12 cellular contexts compared by ENCODE assay signal in genomic region chr14:68681256-68681655, GRCh38.
DNase-seq lines count a peak whose midpoint lies in the region; ATAC-seq, FAIRE-seq and TF ChIP-seq lines count a peak whose summit lies in the region.
"Had no signal": no experiment of that assay in that cellular context is flagged by ENCODE, and none has a peak within 500 bp of the region (broad histone marks: within the 10 kb centered on the region; RNA-seq: fewer than 3 reads in every experiment).

No MANE protein-coding gene starts in this region.

- intact Hi-C loops in esophagus squamous epithelium (cut with DNase I): no loop called here

- CTCF ChIA-PET in A549 (lab: Yijun Ruan, JAX): no interaction called here

- no peak overlapping the region for H4K8ac ChIP-seq in trophoblast cell (ENCODE audit: low read depth, low read length)

- H3K27ac ChIP-seq in A549 (peak overlapping the region; percentile 86 to 94), esophagus squamous epithelium (peak overlapping the region; percentile 70 to 93 (median 86)), trophoblast cell (ENCODE audit: low read depth, low read length) (no peak overlapping the region)
- no peak overlapping the region for H3K27ac ChIP-seq in effector memory CD4-positive, alpha-beta T cell (ENCODE audit: insufficient read depth, low read length, poor library complexity, severe bottlenecking)

- H3K9me3 Mint-ChIP-seq in IgD-negative memory B cell: no peaks in the 10 kb centered on the region

- no peak for TF ChIP-seq CTCF in A549 (IDR thresholded peaks at IDR 0.05)
- no peak for TF ChIP-seq CTCF in esophagus squamous epithelium (IDR thresholded peaks at IDR 0.05)

- peaks cover 39% of the 10 kb centered on the region for H3K79me1 ChIP-seq in trophoblast cell (ENCODE audit: low read length)

- H3K4me3 ChIP-seq in A549: no peak overlapping the region
- H3K4me3 ChIP-seq in esophagus squamous epithelium: no peak overlapping the region
- no peak overlapping the region for H3K4me3 ChIP-seq in trophoblast cell (ENCODE audit: low read depth, low read length)
- H3K4me3 ChIP-seq in effector memory CD4-positive, alpha-beta T cell (ENCODE audit: insufficient read depth, low read depth, low read length, poor library complexity, severe bottlenecking): no peak overlapping the region

- H2AK5ac ChIP-seq in trophoblast cell (ENCODE audit: low read length): no peak overlapping the region

- H3K4ac ChIP-seq in trophoblast cell (ENCODE audit: low read depth, low read length): no peak overlapping the region

- H3K18ac ChIP-seq in trophoblast cell (ENCODE audit: low read length): no peak overlapping the region

- H3K14ac ChIP-seq in trophoblast cell (ENCODE audit: low read length): no peak overlapping the region

- peak overlapping the region; percentile 1 for H4K91ac ChIP-seq in trophoblast cell (ENCODE audit: low read depth, low read length)

- H2BK5ac ChIP-seq in trophoblast cell (ENCODE audit: low read depth, low read length, poor library complexity): no peak overlapping the region

- DNase-seq in A549 (ENCODE audit: low read depth in 1 of 2, low spot score in 1 of 2) (no peak), esophagus squamous epithelium (lab: John Stamatoyannopoulos, UW) (no peak), trophoblast cell (no peak), UCSD-AML1 (lab: John Stamatoyannopoulos, UW; ENCODE audit: unreplicated experiment) (no peak), NCI-H2171 treated with DMSO at 0.1 percent for 48 hours (lab: John Stamatoyannopoulos, UW) (no peak)
- no peak for DNase-seq in effector memory CD4-positive, alpha-beta T cell
- DNase-seq: activated CD8-positive, alpha-beta T cell treated with anti-CD3 and anti-CD28 coated beads, Interleukin-2, amount 10 ng/mL, durations not matched to agents 7 days and 5 days; amniotic stem cell; NCI-H510A treated with DMSO at 0.1 percent for 48 hours had no signal

- no peak overlapping the region for H2BK120ac ChIP-seq in trophoblast cell (ENCODE audit: insufficient read depth, low read length, poor library complexity)

- TF ChIP-seq POLR2A in A549 (IDR thresholded peaks at IDR 0.05; ENCODE audit: low read length) (no peak), esophagus squamous epithelium (IDR thresholded peaks at IDR 0.05) (no peak)

- H3K4me3 Mint-ChIP-seq in IgD-negative memory B cell: peak overlapping the region; percentile 44 to 92 (median 86)
- H3K4me3 Mint-ChIP-seq: activated CD8-positive, alpha-beta T cell treated with anti-CD3 and anti-CD28 coated beads, Interleukin-2, amount 10 ng/mL, durations not matched to agents 7 days and 5 days had no signal

- no peaks in the 10 kb centered on the region for H3K27me3 Mint-ChIP-seq in IgD-negative memory B cell

- peak overlapping the region; percentile 90 to 99 (median 99) for H3K27ac Mint-ChIP-seq in IgD-negative memory B cell

- H3K4me1 ChIP-seq in A549 (peaks cover 43% of the 10 kb centered on the region), esophagus squamous epithelium (peaks cover 57 to 97% (median 80%) of the 10 kb centered on the region in 3 donors), trophoblast cell (ENCODE audit: control insufficient read depth in 1 of 2, insufficient read depth in 2 of 2, low read length in 2 of 2) (peaks cover 29 to 35% of the 10 kb centered on the region in 2 experiments)
- peaks cover 48% of the 10 kb centered on the region for H3K4me1 ChIP-seq in effector memory CD4-positive, alpha-beta T cell (ENCODE audit: control insufficient read depth, insufficient read depth, low read length, poor library complexity, severe bottlenecking)

- H3K23ac ChIP-seq in trophoblast cell (ENCODE audit: low read length): no peak overlapping the region

- H3K36me3 Mint-ChIP-seq in IgD-negative memory B cell: peaks cover 12% of the 10 kb centered on the region

- 95% methylated on average over 6 of the region's 6 CpGs for WGBS in A549 (ENCODE audit: missing lambda C conversion rate)
- 50 to 53% methylated on average over 6 of the region's 6 CpGs for WGBS in esophagus squamous epithelium, 2 donors
- WGBS in trophoblast cell (ENCODE audit: extremely low coverage, insufficient coverage, insufficient read length): no CpG with 5 or more reads among the region's 6 CpGs

- peak overlapping the region; percentile 16 for H2BK12ac ChIP-seq in trophoblast cell (ENCODE audit: low read length)

- no peak for TF ChIP-seq RAD21 in A549 (conservative IDR thresholded peaks at IDR 0.05 in 1 of 2, IDR thresholded peaks at IDR 0.05 in 1 of 2)

- peaks cover 40 to 62% (median 51%) of the 10 kb centered on the region in 3 donors for H3K4me1 Mint-ChIP-seq in IgD-negative memory B cell

- H3K36me3 ChIP-seq in esophagus squamous epithelium: no peaks in the 10 kb centered on the region
- no peaks in the 10 kb centered on the region for H3K36me3 ChIP-seq in trophoblast cell (ENCODE audit: control insufficient read depth in 1 of 2, insufficient read depth in 2 of 2, low read length in 2 of 2)
- no peaks in the 10 kb centered on the region for H3K36me3 ChIP-seq in effector memory CD4-positive, alpha-beta T cell (ENCODE audit: control insufficient read depth, insufficient read depth, low read length)

- no peak overlapping the region for H4K12ac ChIP-seq in trophoblast cell (ENCODE audit: low read depth, low read length)

- FAIRE-seq in A549 (lab: Jason Lieb, UNC): no peak
- FAIRE-seq: endothelial cell of umbilical vein had no signal

- H3K79me2 ChIP-seq in trophoblast cell (ENCODE audit: control insufficient read depth, insufficient read depth, low read length, poor library complexity): peaks cover 13% of the 10 kb centered on the region

- H3K4me2 ChIP-seq in A549 (no peak overlapping the region), trophoblast cell (ENCODE audit: low read length) (no peak overlapping the region)

- H3K9ac ChIP-seq in trophoblast cell (ENCODE audit: low read length): no peak overlapping the region

- POLR2A ChIA-PET in A549 (lab: Yijun Ruan, JAX): no interaction called here

- no peaks in the 10 kb centered on the region for H3K27me3 ChIP-seq in esophagus squamous epithelium
- no peaks in the 10 kb centered on the region for H3K27me3 ChIP-seq in trophoblast cell (ENCODE audit: insufficient read depth, low read length)
- H3K27me3 ChIP-seq in effector memory CD4-positive, alpha-beta T cell (replicated peaks; ENCODE audit: control insufficient read depth, insufficient read depth, low read length, poor library complexity, severe bottlenecking): no peaks in the 10 kb centered on the region

- H3K9me3 ChIP-seq in A549: peaks cover 7% of the 10 kb centered on the region; the same call in 1 of the 3 replicates
- no peaks in the 10 kb centered on the region for H3K9me3 ChIP-seq in esophagus squamous epithelium
- H3K9me3 ChIP-seq in trophoblast cell (ENCODE audit: insufficient read depth, low read depth, low read length): no peaks in the 10 kb centered on the region
- no peaks in the 10 kb centered on the region for H3K9me3 ChIP-seq in effector memory CD4-positive, alpha-beta T cell (ENCODE audit: control insufficient read depth, low read length)

- no peak for TF ChIP-seq EP300 in A549 (IDR thresholded peaks at IDR 0.05)

- ATAC-seq in A549 (no peak), HG03039 (IDR thresholded peaks at IDR 0.05; ENCODE audit: unreplicated experiment) (no peak)
- ATAC-seq: activated CD8-positive, alpha-beta T cell treated with anti-CD3 and anti-CD28 coated beads, Interleukin-2, amount 10 ng/mL, durations not matched to agents 7 days and 5 days had no signal

- H2AFZ ChIP-seq in trophoblast cell (ENCODE audit: insufficient read depth, low read length, poor library complexity): no peak overlapping the region

TF ChIP-seq in A549, 52 proteins besides CTCF, POLR2A, EP300 and RAD21:
- TF ChIP-seq CHD4 (IDR thresholded peaks at IDR 0.05; ENCODE audit: borderline replicate concordance) (no peak), NPAS2 (CRISPR knock-in tag; IDR thresholded peaks at IDR 0.05; ENCODE audit: borderline replicate concordance) (no peak), ATOH8 (CRISPR knock-in tag; IDR thresholded peaks at IDR 0.05; ENCODE audit: low read depth) (no peak), FOXS1 (CRISPR knock-in tag; IDR thresholded peaks at IDR 0.05) (no peak), BHLHE40 (IDR thresholded peaks at IDR 0.05; ENCODE audit: low read depth, low read length) (no peak), FOSB (CRISPR knock-in tag; IDR thresholded peaks at IDR 0.05) (no peak), HES2 (IDR thresholded peaks at IDR 0.05) (no peak), MAZ (IDR thresholded peaks at IDR 0.05; ENCODE audit: borderline replicate concordance, low read depth, low read length) (no peak), NR3C1 (IDR thresholded peaks at IDR 0.05) (no peak), MYC (IDR thresholded peaks at IDR 0.05; ENCODE audit: borderline replicate concordance, low read length) (no peak), MAX (IDR thresholded peaks at IDR 0.05) (no peak), RARB (CRISPR knock-in tag; IDR thresholded peaks at IDR 0.05) (no peak), JUN (IDR thresholded peaks at IDR 0.05) (no peak), RNF2 (IDR thresholded peaks at IDR 0.05; ENCODE audit: borderline replicate concordance, low read depth) (no peak), GATA3 (IDR thresholded peaks at IDR 0.05; ENCODE audit: borderline replicate concordance) (no peak), ZC3H11A (IDR thresholded peaks at IDR 0.05) (no peak), RCOR1 (IDR thresholded peaks at IDR 0.05; ENCODE audit: low read depth, low read length) (no peak), JUNB (IDR thresholded peaks at IDR 0.05) (no peak)

Comparison
In these comparisons a context has a peak if more than half of its experiments do, and no peak if none do; other contexts are left out.
1. H3K27ac ChIP-seq: peak in A549 (2 of 2) and esophagus squamous epithelium (4 of 4); none in trophoblast cell (single experiment) and effector memory CD4-positive, alpha-beta T cell (single experiment).